ENCODE assay signal across 9 cellular contexts in genomic region chr13:20702530-20702929, GRCh38. TPM values are rescaled to one million over a fixed set of nuclear protein-coding genes. Genes with fewer than 3 reads are reported as not detected.
DNase-seq lines count a peak whose midpoint lies in the region; ATAC-seq and TF ChIP-seq lines count a peak whose summit lies in the region.
"Had no signal": no experiment of that assay in that cellular context is flagged by ENCODE, and none has a peak within 500 bp of the region (broad histone marks: within the 10 kb centered on the region; RNA-seq: fewer than 3 reads in every experiment).

No MANE protein-coding gene starts in this region.

- intact Hi-C loops in Calu3 (cut with micrococcal nuclease; ENCODE audit: unreplicated experiment) = no loop called here
- intact Hi-C loops in colonic mucosa (cut with DNase I) = no loop called here

- no peak for TF ChIP-seq CTCF in Calu3 (IDR thresholded peaks at IDR 0.05; ENCODE audit: unreplicated experiment)
- TF ChIP-seq CTCF in colonic mucosa (IDR thresholded peaks at IDR 0.05) = no peak
- no peak for TF ChIP-seq CTCF in omental fat pad (IDR thresholded peaks at IDR 0.05)

- no peaks in the 10 kb centered on the region for H3K27me3 ChIP-seq in Karpas-422 (ENCODE audit: low read length)
- H3K27me3 ChIP-seq in colonic mucosa = no peaks in the 10 kb centered on the region
- no peaks in the 10 kb centered on the region for H3K27me3 ChIP-seq in neuron (ENCODE audit: insufficient read depth, low read length)

- peaks cover 14% of the 10 kb centered on the region for H3K36me3 Mint-ChIP-seq in Calu3 (ENCODE audit: insufficient read depth, unreplicated experiment)

- H3K79me2 ChIP-seq in Karpas-422 (ENCODE audit: low read length) = no peaks in the 10 kb centered on the region

- 0 out of 2 replicates have a peak, but pooled peaks cover 6% of the 10 kb centered on the region for H4K20me1 ChIP-seq in Karpas-422 (ENCODE audit: insufficient read depth, low read depth, low read length)

- H2AFZ ChIP-seq in Karpas-422 (ENCODE audit: low read length) (no peak overlapping the region), neuron (ENCODE audit: low read depth, low read length) (peak overlapping the region; percentile 79)

- H3K9ac ChIP-seq in Karpas-422 (ENCODE audit: low read length) (peak overlapping the region; percentile 79), colonic mucosa (ENCODE audit: low read depth in 2 of 2, low read length in 2 of 2) (peak overlapping the region; percentile 78 to 80)

- no peak for DNase-seq in Calu3
- DNase-seq in Karpas-422 = no peak
- peak; percentile 48 for DNase-seq in colonic mucosa
- no peak for DNase-seq in omental fat pad (ENCODE audit: low spot score)
- DNase-seq in NCI-H345 (lab: John Stamatoyannopoulos, UW) = no peak

- H3K4me3 ChIP-seq in Karpas-422 (ENCODE audit: low read length) = peak overlapping the region; percentile 85
- H3K4me3 ChIP-seq in colonic mucosa = peak overlapping the region; percentile 58
- peak overlapping the region; percentile 68 for H3K4me3 ChIP-seq in neuron (ENCODE audit: low read length)

- no peaks in the 10 kb centered on the region for H3K36me3 ChIP-seq in Karpas-422 (ENCODE audit: insufficient read depth, low read length)
- no peaks in the 10 kb centered on the region for H3K36me3 ChIP-seq in colonic mucosa
- H3K36me3 ChIP-seq in neuron (ENCODE audit: insufficient read depth, low read length) = no peaks in the 10 kb centered on the region

- peak overlapping the region; percentile 91 for H3K4me3 Mint-ChIP-seq in Calu3 (ENCODE audit: low read depth, unreplicated experiment)

- H3K4me1 ChIP-seq in Karpas-422 (ENCODE audit: low read length) (peaks cover 14% of the 10 kb centered on the region), colonic mucosa (no peaks in the 10 kb centered on the region), neuron (ENCODE audit: insufficient read depth, low read length) (peaks cover 9% of the 10 kb centered on the region)

- BruUV-seq in Calu3 (replicated peaks; lab: Mats Ljungman, UMichigan) = no TSS peak

- H3K9me3 Mint-ChIP-seq in Calu3 (ENCODE audit: low read depth, unreplicated experiment) = no peaks in the 10 kb centered on the region

- CTCF ChIA-PET in Calu3 (lab: Charles Lee) = no interaction called here

- ATAC-seq in GM18517 (IDR thresholded peaks at IDR 0.05; ENCODE audit: unreplicated experiment) = no peak
- no peak for ATAC-seq in omental fat pad (ENCODE audit: low FRiP score)
- ATAC-seq in HG02763 (IDR thresholded peaks at IDR 0.05; ENCODE audit: unreplicated experiment) = no peak

- H3K9me2 ChIP-seq in Karpas-422 (replicated peaks; ENCODE audit: insufficient read depth, low read length) = no peaks in the 10 kb centered on the region

- H3K4me2 ChIP-seq in Karpas-422 (ENCODE audit: low read depth, low read length, poor library complexity, severe bottlenecking) = peak overlapping the region; percentile 99

- no peak overlapping the region for H3K27ac Mint-ChIP-seq in Calu3 (ENCODE audit: unreplicated experiment)

- H3K9me3 ChIP-seq in Karpas-422 (ENCODE audit: low read length) (no peaks in the 10 kb centered on the region), colonic mucosa (no peaks in the 10 kb centered on the region), neuron (ENCODE audit: low read length) (no peaks in the 10 kb centered on the region)

- peaks cover 8% of the 10 kb centered on the region for H3K4me1 Mint-ChIP-seq in Calu3 (ENCODE audit: low read depth, unreplicated experiment)

- no peaks in the 10 kb centered on the region for H3K27me3 Mint-ChIP-seq in Calu3 (ENCODE audit: unreplicated experiment)

- no peak overlapping the region for H3K27ac ChIP-seq in Karpas-422 (ENCODE audit: low read length)
- H3K27ac ChIP-seq in colonic mucosa = no peak overlapping the region

RNA-seq across cellular contexts. Expression of gene IL17D, which starts 1.0 kb away (rescaled TPM):
- 0.39 and 1.3 TPM in 2 replicates for total RNA-seq in Calu3 (2022)
- total RNA-seq in Karpas-422 (2014; rRNA removed; shearing (Covaris generic); ENCODE audit: low replicate concordance) = 1.5 TPM in 1 of 2 replicates, not detected in the other
- under 1 TPM; 0.49 to 0.93 TPM for total RNA-seq in colonic mucosa
- 1 to 10 TPM; 2.1 to 3.5 (median 2.5) TPM for total RNA-seq in omental fat pad
- total RNA-seq: mononuclear cell had no signal
